ENCODE assay signal across 21 cellular contexts in the genomic region with DNA sequence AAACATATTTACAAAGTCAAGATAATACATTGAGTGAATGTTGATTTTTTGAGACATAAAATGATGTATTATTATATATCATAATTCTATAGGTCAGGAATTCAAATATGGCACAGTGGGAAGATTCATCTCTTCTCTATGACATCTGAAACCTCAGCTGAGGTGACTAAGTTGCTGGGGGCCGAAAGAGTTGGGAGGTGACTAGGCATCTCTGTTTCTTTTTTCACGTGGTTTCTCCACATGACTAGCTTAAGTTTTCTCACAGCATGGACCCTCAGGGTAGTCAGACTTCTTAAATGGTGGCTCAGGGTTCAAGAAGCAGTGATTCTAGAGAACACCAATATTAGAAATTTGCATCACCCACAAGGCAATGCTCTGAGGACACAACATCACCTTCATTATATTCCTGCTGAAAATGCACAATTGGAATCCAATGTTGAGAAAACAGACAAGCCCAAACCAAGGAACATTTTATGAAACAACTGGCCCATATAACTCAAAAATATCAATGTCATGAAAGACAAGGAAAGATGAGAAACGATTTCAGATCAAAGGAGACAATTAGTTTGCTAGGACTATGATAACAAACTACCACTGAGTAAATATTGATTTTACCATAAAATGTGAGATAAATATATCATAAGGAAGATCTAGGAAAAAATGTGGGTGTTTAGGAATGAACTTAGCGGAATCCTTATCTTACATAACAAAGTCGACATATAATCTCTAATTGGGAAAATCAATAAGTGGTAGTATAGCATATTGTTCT.
DNase-seq lines count a peak whose midpoint lies in the region; ATAC-seq and TF ChIP-seq lines count a peak whose summit lies in the region.
"Had no signal": no experiment of that assay in that cellular context is flagged by ENCODE, and none has a peak within 500 bp of the region (broad histone marks: within the 10 kb centered on the region; RNA-seq: fewer than 3 reads in every experiment).

No MANE protein-coding gene starts in this region.

- RAD21 ChIA-PET in HCT116 (lab: Charles Lee; ENCODE audit: low non-redundant PET in 1 of 2, low total read pairs in 2 of 2, uncharacterized antibody in 2 of 2, unreplicated experiment in 2 of 2) = no interaction called here

- H3K27me3 ChIP-seq in HCT116 (ENCODE audit: insufficient read depth, low read length) = no peaks in the 10 kb centered on the region
- H3K27me3 ChIP-seq in PC-3 (ENCODE audit: low read length) = no peaks in the 10 kb centered on the region
- H3K27me3 ChIP-seq: MG63 had no signal

- no peak for ATAC-seq in HCT116
- ATAC-seq in PC-3 = no peak
- ATAC-seq in HG02798 (IDR thresholded peaks at IDR 0.05; ENCODE audit: poor library complexity, unreplicated experiment) = no peak

- DNase-seq in EH (ENCODE audit: low read depth) (peak; percentile 14), HCT116 (ENCODE audit: low read depth, low spot score) (no peak), PC-3 (peak; percentile 32), fibroblast of mammary gland (ENCODE audit: low read depth) (peak; percentile 26)
- no peak for DNase-seq in activated CD4-positive, CD25-positive, alpha-beta regulatory T cell (lab: John Stamatoyannopoulos, UW)
- DNase-seq in activated CD4-positive, alpha-beta memory T cell treated with anti-CD3 and anti-CD28 coated beads, Interleukin-2, amount 10 ng/mL, durations not matched to agents 7 days and 5 days = no peak
- no peak for DNase-seq in activated naive CD4-positive, alpha-beta T cell treated with anti-CD3 and anti-CD28 coated beads for 36 hours
- DNase-seq: CD4-positive, CD25-positive, alpha-beta regulatory T cell; GOT3; KBM-7; MG63; NCI-H2029; NCI-H446 treated with DMSO at 0.1 percent for 48 hours; NCI-H526; NCI-H82; SIG-M5; SK-N-SH; SW 1271 had no signal

- H3F3A ChIP-seq in PC-3 (ENCODE audit: low read length, unreplicated experiment) = peaks cover 8% of the 10 kb centered on the region

- BruUV-seq in HCT116 (replicated peaks; lab: Mats Ljungman, UMichigan) (no TSS peak), PC-3 (replicated peaks; lab: Mats Ljungman, UMichigan) (no TSS peak)

- H3K9me2 ChIP-seq in HCT116 (ENCODE audit: insufficient read depth) (no peaks in the 10 kb centered on the region), PC-3 (replicated peaks; ENCODE audit: low read length) (no peaks in the 10 kb centered on the region)
- H3K9me2 ChIP-seq: SK-N-SH had no signal

- H3K27ac Mint-ChIP-seq in activated CD4-positive, alpha-beta memory T cell treated with anti-CD3 and anti-CD28 coated beads, Interleukin-2, amount 10 ng/mL, durations not matched to agents 7 days and 5 days = no peak overlapping the region
- H3K27ac Mint-ChIP-seq in activated naive CD4-positive, alpha-beta T cell treated with anti-CD3 and anti-CD28 coated beads for 36 hours = no peak overlapping the region
- H3K27ac Mint-ChIP-seq: CD4-positive, CD25-positive, alpha-beta regulatory T cell; T-helper 1 cell treated with Interleukin-12 subunit alpha and Interleukin-12 subunit beta and Interleukin-4 antibody, amounts not matched to agents 30 μg/mL and 1 μg/mL, for 36 hours had no signal

- H3K4me2 ChIP-seq in HCT116 (ENCODE audit: low read length) (no peak overlapping the region; the same call in 1 of the 2 replicates), PC-3 (ENCODE audit: low read length) (no peak overlapping the region)
- H3K4me2 ChIP-seq: SK-N-SH had no signal

- CTCF ChIA-PET in HCT116 (lab: Charles Lee) (no interaction called here), PC-3 (lab: Charles Lee) (no interaction called here)
- CTCF ChIA-PET in activated CD4-positive, alpha-beta memory T cell treated with anti-CD3 and anti-CD28 coated beads, Interleukin-2, amount 10 ng/mL, durations not matched to agents 7 days and 5 days (lab: Charles Lee) = no interaction called here
- CTCF ChIA-PET in activated naive CD4-positive, alpha-beta T cell treated with anti-CD3 and anti-CD28 coated beads for 36 hours (lab: Charles Lee) = no interaction called here

- H2AFZ ChIP-seq in HCT116 (ENCODE audit: low read depth, low read length, poor library complexity, severe bottlenecking) (peak overlapping the region; percentile 11), PC-3 (ENCODE audit: low read length) (no peak overlapping the region)

- intact Hi-C loops in HCT116 (cut with micrococcal nuclease) (no loop called here), PC-3 (cut with micrococcal nuclease) (no loop called here)
- intact Hi-C loops in activated naive CD4-positive, alpha-beta T cell treated with anti-CD3 and anti-CD28 coated beads for 36 hours (cut with micrococcal nuclease) = no loop called here

- POLR2A ChIA-PET in HCT116 (lab: Charles Lee) = no interaction called here
- POLR2A ChIA-PET in PC-3 (lab: Charles Lee; ENCODE audit: unreplicated experiment) = no interaction called here
- POLR2A ChIA-PET in activated CD4-positive, alpha-beta memory T cell treated with anti-CD3 and anti-CD28 coated beads, Interleukin-2, amount 10 ng/mL, durations not matched to agents 7 days and 5 days (lab: Charles Lee) = no interaction called here

- no peak overlapping the region for H3K4me3 Mint-ChIP-seq in activated CD4-positive, alpha-beta memory T cell treated with anti-CD3 and anti-CD28 coated beads, Interleukin-2, amount 10 ng/mL, durations not matched to agents 7 days and 5 days
- no peak overlapping the region for H3K4me3 Mint-ChIP-seq in activated naive CD4-positive, alpha-beta T cell treated with anti-CD3 and anti-CD28 coated beads for 36 hours
- H3K4me3 Mint-ChIP-seq: CD4-positive, CD25-positive, alpha-beta regulatory T cell; T-helper 1 cell treated with Interleukin-12 subunit alpha and Interleukin-12 subunit beta and Interleukin-4 antibody, amounts not matched to agents 30 μg/mL and 1 μg/mL, for 36 hours had no signal

- H3K79me2 ChIP-seq in HCT116 (ENCODE audit: insufficient read depth, low read length) (no peaks in the 10 kb centered on the region), PC-3 (ENCODE audit: low read length) (no peaks in the 10 kb centered on the region)

- no peak for TF ChIP-seq POLR2A in HCT116 (IDR thresholded peaks at IDR 0.05; ENCODE audit: borderline replicate concordance, extremely low read depth, insufficient read depth, insufficient read length)

- H3K4me1 ChIP-seq in HCT116 (ENCODE audit: control insufficient read depth in 1 of 2, insufficient read depth in 2 of 2, low read length in 2 of 2) (peaks cover 8 to 27% of the 10 kb centered on the region in 2 experiments), PC-3 (ENCODE audit: insufficient read depth, low read length) (peaks cover 12% of the 10 kb centered on the region)
- H3K4me1 ChIP-seq: HAP-1 had no signal

- H3K9me3 ChIP-seq in HCT116 (ENCODE audit: control insufficient read depth in 1 of 2, insufficient read depth in 1 of 2, low read depth in 1 of 2, low read length in 2 of 2) = no peaks in the 10 kb centered on the region
- H3K9me3 ChIP-seq in PC-3 (ENCODE audit: low read length) = no peaks in the 10 kb centered on the region
- H3K9me3 ChIP-seq: HAP-1, SK-N-SH had no signal

- no peak for TF ChIP-seq RAD21 in HCT116 (IDR thresholded peaks at IDR 0.05; ENCODE audit: low read depth)

- H4K20me1 ChIP-seq in HCT116 (ENCODE audit: insufficient read depth) = no peaks in the 10 kb centered on the region
- no peaks in the 10 kb centered on the region for H4K20me1 ChIP-seq in PC-3 (ENCODE audit: low read length)

- no peaks in the 10 kb centered on the region for H3K4me1 Mint-ChIP-seq in activated CD4-positive, alpha-beta memory T cell treated with anti-CD3 and anti-CD28 coated beads, Interleukin-2, amount 10 ng/mL, durations not matched to agents 7 days and 5 days
- H3K4me1 Mint-ChIP-seq in activated naive CD4-positive, alpha-beta T cell treated with anti-CD3 and anti-CD28 coated beads for 36 hours (ENCODE audit: low read depth) = no peaks in the 10 kb centered on the region
- H3K4me1 Mint-ChIP-seq: CD4-positive, CD25-positive, alpha-beta regulatory T cell had no signal

- no peaks in the 10 kb centered on the region for H3K9me3 Mint-ChIP-seq in activated CD4-positive, alpha-beta memory T cell treated with anti-CD3 and anti-CD28 coated beads, Interleukin-2, amount 10 ng/mL, durations not matched to agents 7 days and 5 days
- H3K9me3 Mint-ChIP-seq in activated naive CD4-positive, alpha-beta T cell treated with anti-CD3 and anti-CD28 coated beads for 36 hours = peaks cover 1% of the 10 kb centered on the region
- H3K9me3 Mint-ChIP-seq: T-helper 1 cell treated with Interleukin-12 subunit alpha and Interleukin-12 subunit beta and Interleukin-4 antibody, amounts not matched to agents 30 μg/mL and 1 μg/mL, for 36 hours had no signal

- H3K36me3 Mint-ChIP-seq in activated CD4-positive, alpha-beta memory T cell treated with anti-CD3 and anti-CD28 coated beads, Interleukin-2, amount 10 ng/mL, durations not matched to agents 7 days and 5 days (ENCODE audit: low read depth) = no peaks in the 10 kb centered on the region
- no peaks in the 10 kb centered on the region for H3K36me3 Mint-ChIP-seq in activated naive CD4-positive, alpha-beta T cell treated with anti-CD3 and anti-CD28 coated beads for 36 hours (ENCODE audit: low read depth)
- H3K36me3 Mint-ChIP-seq: CD4-positive, CD25-positive, alpha-beta regulatory T cell had no signal

- H3K9ac ChIP-seq in HCT116 (ENCODE audit: low read length) = no peak overlapping the region
- no peak overlapping the region for H3K9ac ChIP-seq in PC-3 (ENCODE audit: low read length)
- H3K9ac ChIP-seq: SK-N-SH had no signal

- H3K36me3 ChIP-seq in HCT116 (ENCODE audit: control insufficient read depth in 1 of 2, insufficient read depth in 2 of 2, low read length in 2 of 2) (no peaks in the 10 kb centered on the region), PC-3 (ENCODE audit: low read depth, low read length) (no peaks in the 10 kb centered on the region)
- H3K36me3 ChIP-seq: HAP-1, MG63 had no signal

- H3K27ac ChIP-seq in HCT116 (ENCODE audit: low read depth, low read length) (no peak overlapping the region), PC-3 (ENCODE audit: low read length) (no peak overlapping the region)

- no peaks in the 10 kb centered on the region for H3K27me3 Mint-ChIP-seq in activated CD4-positive, alpha-beta memory T cell treated with anti-CD3 and anti-CD28 coated beads, Interleukin-2, amount 10 ng/mL, durations not matched to agents 7 days and 5 days
- no peaks in the 10 kb centered on the region for H3K27me3 Mint-ChIP-seq in activated naive CD4-positive, alpha-beta T cell treated with anti-CD3 and anti-CD28 coated beads for 36 hours (ENCODE audit: low read depth)
- H3K27me3 Mint-ChIP-seq: CD4-positive, CD25-positive, alpha-beta regulatory T cell had no signal

- H3K4me3 ChIP-seq in HCT116 (replicated peaks in 1 of 2; ENCODE audit: low read depth in 1 of 2, low read length in 2 of 2) (no peak overlapping the region), PC-3 (ENCODE audit: low read length) (no peak overlapping the region), fibroblast of mammary gland (ENCODE audit: control insufficient read depth, low read depth, low read length) (no peak overlapping the region)
- H3K4me3 ChIP-seq: HAP-1, MG63 had no signal

- TF ChIP-seq CTCF in HCT116 (IDR thresholded peaks at IDR 0.05 in 2 of 3, conservative IDR thresholded peaks at IDR 0.05 in 1 of 3; ENCODE audit: borderline replicate concordance in 1 of 3, insufficient read depth in 1 of 3, low read depth in 2 of 3, low read length in 2 of 3) = no peak
- no peak for TF ChIP-seq CTCF in PC-3 (conservative IDR thresholded peaks at IDR 0.05; ENCODE audit: low read depth, low read length)
- TF ChIP-seq CTCF in fibroblast of mammary gland (conservative IDR thresholded peaks at IDR 0.05; ENCODE audit: control insufficient read depth, insufficient read depth, low read depth, low read length) = no peak

Comparison
In these comparisons a context has a peak if more than half of its experiments do, and no peak if none do; other contexts are left out.
1. DNase-seq: peak in EH (single experiment), PC-3 (single experiment) and fibroblast of mammary gland (single experiment); none in HCT116 (single experiment), activated CD4-positive, CD25-positive, alpha-beta regulatory T cell (0 of 4), activated CD4-positive, alpha-beta memory T cell treated with anti-CD3 and anti-CD28 coated beads, Interleukin-2, amount 10 ng/mL, durations not matched to agents 7 days and 5 days (single experiment) and activated naive CD4-positive, alpha-beta T cell treated with anti-CD3 and anti-CD28 coated beads for 36 hours (single experiment).